18 cellular contexts compared by ENCODE assay signal in the genomic region with DNA sequence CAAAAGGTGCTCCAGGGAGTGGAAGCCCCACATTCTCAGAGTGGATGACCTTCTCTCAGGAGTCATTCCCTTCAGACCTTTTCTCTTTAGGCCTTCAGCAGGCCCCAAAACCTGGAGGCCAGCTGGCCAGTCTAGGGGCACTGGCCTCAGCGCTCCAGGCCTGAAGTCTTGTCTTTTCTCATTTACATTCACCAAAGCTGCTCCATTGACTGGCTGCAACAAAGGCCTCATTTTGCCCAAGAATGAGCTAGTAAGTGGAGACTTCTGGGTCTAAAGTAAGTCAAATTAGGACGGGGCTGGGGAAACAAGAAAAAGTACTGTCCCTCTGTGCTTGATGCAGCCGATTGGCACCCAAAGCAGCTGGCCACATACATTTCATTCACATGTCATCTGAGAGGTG.
A peak's percentile ranks its signal among the peaks of the same experiment; 100 is the strongest.
DNase-seq lines count a peak whose midpoint lies in the region; ATAC-seq and TF ChIP-seq lines count a peak whose summit lies in the region.
"Had no signal": no experiment of that assay in that cellular context is flagged by ENCODE, and none has a peak within 500 bp of the region (broad histone marks: within the 10 kb centered on the region; RNA-seq: fewer than 3 reads in every experiment).

No MANE protein-coding gene starts in this region.

- H3K36me3 Mint-ChIP-seq in immature natural killer cell = peaks cover 0 to 25% (median 17%) of the 10 kb centered on the region in 3 donors
- H3K36me3 Mint-ChIP-seq: CD8-positive, alpha-beta memory T cell had no signal

- 92 to 97% methylated on average over 3 of the region's 3 CpGs for WGBS in upper lobe of left lung, 2 donors

- no peaks in the 10 kb centered on the region for H3K9me3 Mint-ChIP-seq in immature natural killer cell

- no peaks in the 10 kb centered on the region for H3K27me3 Mint-ChIP-seq in immature natural killer cell (ENCODE audit: low read depth in 3 of 3)
- H3K27me3 Mint-ChIP-seq: CD8-positive, alpha-beta memory T cell had no signal

- H3K4me3 Mint-ChIP-seq in immature natural killer cell = no peak overlapping the region
- H3K4me3 Mint-ChIP-seq: CD8-positive, alpha-beta memory T cell had no signal

- H3K4me1 Mint-ChIP-seq in immature natural killer cell = no peaks in the 10 kb centered on the region
- H3K4me1 Mint-ChIP-seq: CD8-positive, alpha-beta memory T cell had no signal

- H3K27ac ChIP-seq in left ventricle myocardium inferior (replicated peaks) (peak overlapping the region; percentile 37), right atrium auricular region (no peak overlapping the region), upper lobe of left lung (no peak overlapping the region)
- H3K27ac ChIP-seq: 22Rv1, BLaER1, Peyer's patch had no signal

- TF ChIP-seq EP300 in upper lobe of left lung (IDR thresholded peaks at IDR 0.05) = no peak

- DNase-seq in left ventricle myocardium inferior (no peak), right atrium auricular region (ENCODE audit: low spot score) (no peak), cerebellar cortex (ENCODE audit: low spot score) (peak; percentile 10), head of caudate nucleus (peak in 28 of 42 donors; percentile 9 to 64 (median 30)), superior temporal gyrus (ENCODE audit: extremely low spot score) (peak; percentile 47), upper lobe of left lung (no peak), immature natural killer cell (no peak), RPMI8226 (no peak)
- DNase-seq: CD8-positive, alpha-beta memory T cell; Karpas-422; NCI-H1105 treated with DMSO at 0.1 percent for 48 hours; NCI-H1930; NCI-H2171; NCI-H510A; NCI-H82; Peyer's patch had no signal

- H3K4me3 ChIP-seq in left ventricle myocardium inferior (no peak overlapping the region), right atrium auricular region (no peak overlapping the region), upper lobe of left lung (no peak overlapping the region)
- H3K4me3 ChIP-seq: BLaER1, Peyer's patch had no signal

- H3K4me1 ChIP-seq in left ventricle myocardium inferior (peaks cover 5% of the 10 kb centered on the region), right atrium auricular region (peaks cover 0 to 10% of the 10 kb centered on the region in 2 donors), upper lobe of left lung (no peaks in the 10 kb centered on the region)
- H3K4me1 ChIP-seq: BLaER1, Peyer's patch had no signal

- no peak for TF ChIP-seq POLR2A in upper lobe of left lung (IDR thresholded peaks at IDR 0.05)

- ATAC-seq in upper lobe of left lung (ENCODE audit: low FRiP score in 2 of 2) = no peak

- H3K27me3 ChIP-seq in left ventricle myocardium inferior (ENCODE audit: low read depth) = no peaks in the 10 kb centered on the region
- H3K27me3 ChIP-seq in right atrium auricular region = no peaks in the 10 kb centered on the region
- no peaks in the 10 kb centered on the region for H3K27me3 ChIP-seq in upper lobe of left lung
- H3K27me3 ChIP-seq: BLaER1, Peyer's patch had no signal

- TF ChIP-seq CTCF in left ventricle myocardium inferior (IDR thresholded peaks at IDR 0.05; ENCODE audit: borderline replicate concordance) = no peak
- no peak for TF ChIP-seq CTCF in right atrium auricular region (IDR thresholded peaks at IDR 0.05)
- TF ChIP-seq CTCF in upper lobe of left lung (IDR thresholded peaks at IDR 0.05) = no peak

- intact Hi-C loops in left ventricle myocardium inferior (cut with micrococcal nuclease) (no loop called here), head of caudate nucleus (cut with DNase I) (no loop called here)

- no peak overlapping the region for H3K27ac Mint-ChIP-seq in immature natural killer cell
- H3K27ac Mint-ChIP-seq: CD8-positive, alpha-beta memory T cell had no signal

- H3K36me3 ChIP-seq in left ventricle myocardium inferior (no peaks in the 10 kb centered on the region), right atrium auricular region (no peaks in the 10 kb centered on the region), upper lobe of left lung (no peaks in the 10 kb centered on the region)
- H3K36me3 ChIP-seq: Peyer's patch had no signal

- H3K9me3 ChIP-seq in left ventricle myocardium inferior (replicated peaks) (no peaks in the 10 kb centered on the region), right atrium auricular region (no peaks in the 10 kb centered on the region), upper lobe of left lung (no peaks in the 10 kb centered on the region)
- H3K9me3 ChIP-seq: BLaER1, Peyer's patch had no signal

Comparison
In these comparisons a context has a peak if more than half of its experiments do, and no peak if none do; other contexts are left out.
1. DNase-seq: peak in cerebellar cortex (single experiment), head of caudate nucleus (28 of 42) and superior temporal gyrus (single experiment); none in left ventricle myocardium inferior (single experiment), right atrium auricular region (single experiment), upper lobe of left lung (0 of 2), immature natural killer cell (0 of 3) and RPMI8226 (single experiment).